ENCODE assay signal across 9 cellular contexts in genomic region chr15:66946578-66947164, GRCh38.
DNase-seq lines count a peak whose midpoint lies in the region; ATAC-seq, FAIRE-seq and TF ChIP-seq lines count a peak whose summit lies in the region.
"Had no signal": no experiment of that assay in that cellular context is flagged by ENCODE, and none has a peak within 500 bp of the region (broad histone marks: within the 10 kb centered on the region; RNA-seq: fewer than 3 reads in every experiment).

No MANE protein-coding gene starts in this region.

- H3K9me3 Mint-ChIP-seq in activated T-helper 2 cell treated with anti-CD3 and anti-CD28 coated beads, Interferon-gamma antibody, Interleukin-2, Interleukin-4, amounts not matched to agents 10 μg/mL and 5 μg/mL and 100 μg/mL, durations not matched to agents 14 hours and 24 hours and 36 hours: no peaks in the 10 kb centered on the region

- H3K27me3 Mint-ChIP-seq in activated T-helper 2 cell treated with anti-CD3 and anti-CD28 coated beads, Interferon-gamma antibody, Interleukin-2, Interleukin-4, amounts not matched to agents 10 μg/mL and 5 μg/mL and 100 μg/mL, durations not matched to agents 14 hours and 24 hours and 36 hours (ENCODE audit: low read depth): peaks cover 17% of the 10 kb centered on the region
- H3K27me3 Mint-ChIP-seq: activated naive CD8-positive, alpha-beta T cell had no signal

- no peak overlapping the region for H3K27ac Mint-ChIP-seq in activated T-helper 2 cell treated with anti-CD3 and anti-CD28 coated beads, Interferon-gamma antibody, Interleukin-2, Interleukin-4, amounts not matched to agents 10 μg/mL and 5 μg/mL and 100 μg/mL, durations not matched to agents 14 hours and 24 hours and 36 hours
- H3K27ac Mint-ChIP-seq: activated naive CD8-positive, alpha-beta T cell had no signal

- peak; percentile 78 for DNase-seq in D341Med (ENCODE audit: low spot score)
- peak; percentile 61 for DNase-seq in Jurkat, Clone E6-1 (ENCODE audit: low read depth, low spot score)
- DNase-seq in SHP77 (lab: John Stamatoyannopoulos, UW): peak; percentile 43 to 46
- DNase-seq in activated T-helper 2 cell treated with anti-CD3 and anti-CD28 coated beads, Interferon-gamma antibody, Interleukin-2, Interleukin-4, amounts not matched to agents 10 μg/mL and 5 μg/mL and 100 μg/mL, durations not matched to agents 14 hours and 24 hours and 36 hours (ENCODE audit: low spot score): peak; percentile 63
- DNase-seq in foreskin melanocyte: peak; percentile 29
- peak; percentile 39 to 83 (median 64) for DNase-seq in pancreas
- DNase-seq in upper lobe of left lung: peak in 1 of 2 donors; percentile 77

- H3K36me3 ChIP-seq in pancreas (no peaks in the 10 kb centered on the region), upper lobe of left lung (no peaks in the 10 kb centered on the region)

- no peaks in the 10 kb centered on the region for H3K27me3 ChIP-seq in pancreas
- H3K27me3 ChIP-seq in upper lobe of left lung: no peaks in the 10 kb centered on the region

- no peak overlapping the region for H3K4me3 Mint-ChIP-seq in activated T-helper 2 cell treated with anti-CD3 and anti-CD28 coated beads, Interferon-gamma antibody, Interleukin-2, Interleukin-4, amounts not matched to agents 10 μg/mL and 5 μg/mL and 100 μg/mL, durations not matched to agents 14 hours and 24 hours and 36 hours (ENCODE audit: low read depth)
- H3K4me3 Mint-ChIP-seq: activated naive CD8-positive, alpha-beta T cell had no signal

- H3K4me1 ChIP-seq in pancreas (no peaks in the 10 kb centered on the region), upper lobe of left lung (no peaks in the 10 kb centered on the region)

- H3K36me3 Mint-ChIP-seq in activated T-helper 2 cell treated with anti-CD3 and anti-CD28 coated beads, Interferon-gamma antibody, Interleukin-2, Interleukin-4, amounts not matched to agents 10 μg/mL and 5 μg/mL and 100 μg/mL, durations not matched to agents 14 hours and 24 hours and 36 hours (ENCODE audit: low read depth): no peaks in the 10 kb centered on the region
- H3K36me3 Mint-ChIP-seq: activated naive CD8-positive, alpha-beta T cell had no signal

- peak; percentile 84 to 93 (median 90) for TF ChIP-seq CTCF in pancreas (IDR thresholded peaks at IDR 0.05)
- TF ChIP-seq CTCF in upper lobe of left lung (IDR thresholded peaks at IDR 0.05): peak; percentile 85 to 93 (median 90)

- ATAC-seq in pancreas: peak; percentile 78 to 96 (median 90)
- ATAC-seq in upper lobe of left lung (ENCODE audit: low FRiP score in 2 of 2): peak; percentile 73 to 84
- ATAC-seq in GM21529 (IDR thresholded peaks at IDR 0.05; ENCODE audit: unreplicated experiment): no peak

- peaks cover 6% of the 10 kb centered on the region for H3K4me1 Mint-ChIP-seq in activated T-helper 2 cell treated with anti-CD3 and anti-CD28 coated beads, Interferon-gamma antibody, Interleukin-2, Interleukin-4, amounts not matched to agents 10 μg/mL and 5 μg/mL and 100 μg/mL, durations not matched to agents 14 hours and 24 hours and 36 hours (ENCODE audit: low read depth)

- FAIRE-seq in pancreas (lab: Jason Lieb, UNC): peak; percentile 17

- WGBS in pancreas, 2 donors: 28 to 29% methylated on average over 12 of the region's 12 CpGs
- 27 to 29% methylated on average over 12 of the region's 12 CpGs for WGBS in upper lobe of left lung, 2 donors

- no peak for TF ChIP-seq EP300 in upper lobe of left lung (IDR thresholded peaks at IDR 0.05)

- no peak for TF ChIP-seq POLR2A in upper lobe of left lung (IDR thresholded peaks at IDR 0.05)

- H3K9me3 ChIP-seq in pancreas (no peaks in the 10 kb centered on the region), upper lobe of left lung (no peaks in the 10 kb centered on the region)

- no peak overlapping the region for H3K4me3 ChIP-seq in Jurkat, Clone E6-1 (ENCODE audit: low read length)
- H3K4me3 ChIP-seq in pancreas: no peak overlapping the region
- peak overlapping the region in 1 of 4 donors; percentile 20 for H3K4me3 ChIP-seq in upper lobe of left lung

- H3K27ac ChIP-seq in pancreas: no peak overlapping the region
- H3K27ac ChIP-seq in upper lobe of left lung: no peak overlapping the region

- intact Hi-C loops in activated T-helper 2 cell treated with anti-CD3 and anti-CD28 coated beads, Interferon-gamma antibody, Interleukin-2, Interleukin-4, amounts not matched to agents 10 μg/mL and 5 μg/mL and 100 μg/mL, durations not matched to agents 14 hours and 24 hours and 36 hours (cut with micrococcal nuclease): loop anchor here (1.0 to 10.0 kb wide), 7 partner anchors 62 to 891 kb away; partner anchors contain the start of genes AAGAB and IQCH
- intact Hi-C loops in pancreas (cut with DNase I): loop anchor here (5.0 to 10.0 kb wide), 6 partner anchors 116 to 891 kb away; partner anchors contain the start of gene SMAD3 (in 1 of the 3)
